ENCODE assay signal across 9 cellular contexts in the genomic region with DNA sequence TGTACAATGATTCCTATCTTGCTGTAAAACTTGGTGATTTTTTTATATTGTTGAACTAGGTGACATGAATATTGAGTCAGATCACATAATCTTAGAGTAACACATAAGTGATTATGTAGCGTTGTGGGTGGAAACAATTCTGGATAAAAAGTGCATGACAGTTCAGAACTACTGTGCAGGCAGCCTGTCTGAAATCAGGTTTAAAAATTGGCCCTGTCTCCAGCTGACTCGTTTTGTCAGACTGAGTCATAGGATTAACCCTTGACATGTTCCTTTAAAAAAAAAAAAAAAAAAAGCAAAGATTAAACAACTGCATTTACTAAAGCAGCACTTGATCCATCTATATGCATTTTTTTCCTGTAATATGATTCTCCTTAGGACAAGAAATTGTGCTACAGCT.
DNase-seq lines count a peak whose midpoint lies in the region; ATAC-seq and TF ChIP-seq lines count a peak whose summit lies in the region.
"Had no signal": no experiment of that assay in that cellular context is flagged by ENCODE, and none has a peak within 500 bp of the region (broad histone marks: within the 10 kb centered on the region; RNA-seq: fewer than 3 reads in every experiment).

No MANE protein-coding gene starts in this region.

- H3K4me3 ChIP-seq in left lung = no peak overlapping the region

- H3K27ac ChIP-seq in left lung = peak overlapping the region in 1 of 2 donors; percentile 49

- no peaks in the 10 kb centered on the region; the same call in 1 of the 2 replicates for H3K27me3 Mint-ChIP-seq in HFFc6 (ENCODE audit: insufficient read depth)
- peaks cover 1% of the 10 kb centered on the region for H3K27me3 Mint-ChIP-seq in activated T-helper 2 cell treated with anti-CD3 and anti-CD28 coated beads, Interferon-gamma antibody, Interleukin-2, Interleukin-4, amounts not matched to agents 10 μg/mL and 5 μg/mL and 100 μg/mL, durations not matched to agents 14 hours and 24 hours and 36 hours (ENCODE audit: low read depth)

- H3K27ac Mint-ChIP-seq in HFFc6 = peak overlapping the region; percentile 64
- no peak overlapping the region for H3K27ac Mint-ChIP-seq in activated T-helper 2 cell treated with anti-CD3 and anti-CD28 coated beads, Interferon-gamma antibody, Interleukin-2, Interleukin-4, amounts not matched to agents 10 μg/mL and 5 μg/mL and 100 μg/mL, durations not matched to agents 14 hours and 24 hours and 36 hours

- H3K36me3 ChIP-seq in left lung = no peaks in the 10 kb centered on the region

- intact Hi-C loops in left lung (cut with DNase I) = loop anchor here in 1 of 2 donors (10.0 kb wide), 1 partner anchor 71 kb away; no protein-coding TSS in a partner anchor
- intact Hi-C loops in activated T-helper 2 cell treated with anti-CD3 and anti-CD28 coated beads, Interferon-gamma antibody, Interleukin-2, Interleukin-4, amounts not matched to agents 10 μg/mL and 5 μg/mL and 100 μg/mL, durations not matched to agents 14 hours and 24 hours and 36 hours (cut with micrococcal nuclease) = no loop called here

- no peaks in the 10 kb centered on the region for H3K9me3 ChIP-seq in left lung

- no peaks in the 10 kb centered on the region for H3K36me3 Mint-ChIP-seq in HFFc6 (ENCODE audit: low read depth)
- H3K36me3 Mint-ChIP-seq in activated T-helper 2 cell treated with anti-CD3 and anti-CD28 coated beads, Interferon-gamma antibody, Interleukin-2, Interleukin-4, amounts not matched to agents 10 μg/mL and 5 μg/mL and 100 μg/mL, durations not matched to agents 14 hours and 24 hours and 36 hours (ENCODE audit: low read depth) = no peaks in the 10 kb centered on the region

- peak overlapping the region; percentile 72 for H3K4me3 Mint-ChIP-seq in HFFc6
- H3K4me3 Mint-ChIP-seq in activated T-helper 2 cell treated with anti-CD3 and anti-CD28 coated beads, Interferon-gamma antibody, Interleukin-2, Interleukin-4, amounts not matched to agents 10 μg/mL and 5 μg/mL and 100 μg/mL, durations not matched to agents 14 hours and 24 hours and 36 hours (ENCODE audit: low read depth) = no peak overlapping the region

- H3K4me1 ChIP-seq in left lung = peaks cover 0 to 51% of the 10 kb centered on the region in 2 donors

- H3K9me3 Mint-ChIP-seq in HFFc6 = no peaks in the 10 kb centered on the region
- H3K9me3 Mint-ChIP-seq in activated T-helper 2 cell treated with anti-CD3 and anti-CD28 coated beads, Interferon-gamma antibody, Interleukin-2, Interleukin-4, amounts not matched to agents 10 μg/mL and 5 μg/mL and 100 μg/mL, durations not matched to agents 14 hours and 24 hours and 36 hours = no peaks in the 10 kb centered on the region

- H3K4me1 Mint-ChIP-seq in HFFc6 (ENCODE audit: low read depth) = peaks cover 68% of the 10 kb centered on the region
- H3K4me1 Mint-ChIP-seq in activated T-helper 2 cell treated with anti-CD3 and anti-CD28 coated beads, Interferon-gamma antibody, Interleukin-2, Interleukin-4, amounts not matched to agents 10 μg/mL and 5 μg/mL and 100 μg/mL, durations not matched to agents 14 hours and 24 hours and 36 hours (ENCODE audit: low read depth) = peaks cover 2% of the 10 kb centered on the region

- H3K27me3 ChIP-seq in left lung = no peaks in the 10 kb centered on the region

- TF ChIP-seq CTCF in HFFc6 (IDR thresholded peaks at IDR 0.05) (no peak), left lung (IDR thresholded peaks at IDR 0.05) (no peak)

- DNase-seq in AG08395 (ENCODE audit: low spot score) (peak; percentile 33), HFFc6 (peak; percentile 81), astrocyte of the hippocampus (ENCODE audit: low read depth, low spot score) (peak; percentile 79), left lung (no peak), T1000 (lab: John Stamatoyannopoulos, UW) (no peak), cortex of kidney (lab: John Stamatoyannopoulos, UW) (no peak)
- DNase-seq in activated T-helper 2 cell treated with anti-CD3 and anti-CD28 coated beads, Interferon-gamma antibody, Interleukin-2, Interleukin-4, amounts not matched to agents 10 μg/mL and 5 μg/mL and 100 μg/mL, durations not matched to agents 14 hours and 24 hours and 36 hours (ENCODE audit: low spot score) = no peak
- DNase-seq: mesendoderm had no signal

- ATAC-seq in left lung (peak; percentile 59), HG03521 (IDR thresholded peaks at IDR 0.05; ENCODE audit: unreplicated experiment) (no peak)

Comparison
In these comparisons a context has a peak if more than half of its experiments do, and no peak if none do; other contexts are left out.
1. DNase-seq: peak in AG08395 (single experiment), HFFc6 (single experiment) and astrocyte of the hippocampus (single experiment); none in left lung (0 of 2), T1000 (single experiment), cortex of kidney (single experiment) and activated T-helper 2 cell treated with anti-CD3 and anti-CD28 coated beads, Interferon-gamma antibody, Interleukin-2, Interleukin-4, amounts not matched to agents 10 μg/mL and 5 μg/mL and 100 μg/mL, durations not matched to agents 14 hours and 24 hours and 36 hours (single experiment).